11 cellular contexts compared by ENCODE assay signal in genomic region chrX:143635915-143636314, GRCh38. TPM values are rescaled to one million over a fixed set of nuclear protein-coding genes. Genes with fewer than 3 reads are reported as not detected.
DNase-seq lines count a peak whose midpoint lies in the region; ATAC-seq, FAIRE-seq and TF ChIP-seq lines count a peak whose summit lies in the region.
"Had no signal": no experiment of that assay in that cellular context is flagged by ENCODE, and none has a peak within 500 bp of the region (broad histone marks: within the 10 kb centered on the region; RNA-seq: fewer than 3 reads in every experiment).

Gene SLITRK4, minus strand, starts transcription at chrX:143636101. Its CDS starts 4,993 bp downstream, at chrX:143631108.

- no peak within 1 kb of the TSS for H2AFZ ChIP-seq in keratinocyte (ENCODE audit: control insufficient read depth, low read length)

- H3K4me1 ChIP-seq in HEK293 (ENCODE audit: control insufficient read depth, insufficient read depth, low read length) (no peaks in the 10 kb centered on the region), body of pancreas (peaks cover 7% of the 10 kb centered on the region), keratinocyte (ENCODE audit: control insufficient read depth, extremely low read depth, insufficient read depth, low read length) (peaks cover 2% of the 10 kb centered on the region), sigmoid colon (peaks cover 0 to 13% (median 9%) of the 10 kb centered on the region in 4 donors)

- TF ChIP-seq POLR2A in body of pancreas (IDR thresholded peaks at IDR 0.05) (no peak), sigmoid colon (IDR thresholded peaks at IDR 0.05) (no peak)

- no peak for FAIRE-seq in keratinocyte (lab: Jason Lieb, UNC)
- FAIRE-seq: RCC 7860 had no signal

- no peak within 1 kb of the TSS for H3K9ac ChIP-seq in keratinocyte (ENCODE audit: control insufficient read depth, extremely low read depth, insufficient read depth, low read length)

- WGBS in body of pancreas, 2 donors: 1 to 3% methylated on average over 9 to 10 of the region's 10 CpGs
- 4 to 6% methylated on average over 9 to 10 of the region's 10 CpGs for WGBS in sigmoid colon, 2 donors

- peak; percentile 7 for ATAC-seq in body of pancreas
- ATAC-seq in HG02571 (IDR thresholded peaks at IDR 0.05; ENCODE audit: unreplicated experiment): no peak
- ATAC-seq in HG02610 (IDR thresholded peaks at IDR 0.05; ENCODE audit: unreplicated experiment): no peak
- ATAC-seq in HG02981 (IDR thresholded peaks at IDR 0.05; ENCODE audit: unreplicated experiment): no peak

- DNase-seq in body of pancreas (peak; percentile 10 to 34 (median 24)), keratinocyte (ENCODE audit: low read depth, low spot score) (no peak), sigmoid colon (no peak), T-helper 1 cell (no peak)
- DNase-seq: activated CD4-positive, alpha-beta T cell treated with anti-CD3 and anti-CD28 coated beads, Interleukin-2, amount 50 U/mL, for 1 hour; CD8-positive, alpha-beta memory T cell had no signal

- H4K20me1 ChIP-seq in keratinocyte (ENCODE audit: control insufficient read depth, extremely low read depth, insufficient read depth, low read length): no peaks in the 10 kb centered on the region

- H3K4me3 ChIP-seq in HEK293 (ENCODE audit: low read depth, low read length) (peak within 1 kb of the TSS; percentile 42), body of pancreas (no peak within 1 kb of the TSS), keratinocyte (ENCODE audit: control insufficient read depth in 2 of 3, extremely low read depth in 1 of 3, insufficient read depth in 2 of 3, low read depth in 1 of 3, low read length in 3 of 3) (no peak within 1 kb of the TSS), sigmoid colon (peak within 1 kb of the TSS; percentile 19 to 50 (median 43))

- H3K9me3 ChIP-seq in HEK293 (ENCODE audit: control insufficient read depth, insufficient read depth, low read depth, low read length) (no peaks in the 10 kb centered on the region; the same call in 1 of the 2 replicates), body of pancreas (no peaks in the 10 kb centered on the region), keratinocyte (ENCODE audit: control insufficient read depth, low read depth, low read length) (no peaks in the 10 kb centered on the region), sigmoid colon (no peaks in the 10 kb centered on the region)

- CTCF ChIA-PET in HEK293 (lab: Yijun Ruan, JAX): interaction anchor here (0.6 kb wide), 2 partner anchors 26 to 889 kb away, joined by 3 to 4 read pairs; no protein-coding TSS in a partner anchor

- H3K36me3 ChIP-seq in HEK293 (ENCODE audit: control insufficient read depth in 2 of 2, insufficient read depth in 1 of 2, low read length in 2 of 2) (no peaks in the 10 kb centered on the region), body of pancreas (replicated peaks in 1 of 2; ENCODE audit: insufficient read depth in 1 of 2, low read depth in 2 of 2) (no peaks in the 10 kb centered on the region), keratinocyte (ENCODE audit: control insufficient read depth in 2 of 2, extremely low read depth in 1 of 2, insufficient read depth in 2 of 2, low read length in 2 of 2) (no peaks in the 10 kb centered on the region), sigmoid colon (no peaks in the 10 kb centered on the region)

- intact Hi-C loops in body of pancreas (cut with DNase I) (no loop called here), sigmoid colon (cut with DNase I) (no loop called here)

- no peak for TF ChIP-seq EP300 in sigmoid colon (IDR thresholded peaks at IDR 0.05)

- dilution Hi-C loops in keratinocyte (cut with MboI; ENCODE audit: extremely low pct_ligation_motif_present, low sequenced_read_pairs): no loop called here

- no peak within 1 kb of the TSS for H3K27ac ChIP-seq in HEK293 (ENCODE audit: extremely low read depth, low read depth, low read length)
- H3K27ac ChIP-seq in body of pancreas: no peak within 1 kb of the TSS
- no peak within 1 kb of the TSS for H3K27ac ChIP-seq in keratinocyte (ENCODE audit: control insufficient read depth, insufficient read depth, low read length)
- no peak within 1 kb of the TSS for H3K27ac ChIP-seq in sigmoid colon

- H3K9me1 ChIP-seq in keratinocyte (ENCODE audit: control insufficient read depth, extremely low read depth, insufficient read depth, low read length): no peaks in the 10 kb centered on the region

- H3K27me3 ChIP-seq in body of pancreas (no peaks in the 10 kb centered on the region), keratinocyte (ENCODE audit: control insufficient read depth, extremely low read depth, insufficient read depth, low read length) (peaks cover 17% of the 10 kb centered on the region), sigmoid colon (peaks cover 0 to 19% (median 6%) of the 10 kb centered on the region in 3 donors)

- no peaks in the 10 kb centered on the region for H3K79me2 ChIP-seq in keratinocyte (ENCODE audit: control insufficient read depth, insufficient read depth, low read length)

- TF ChIP-seq CTCF in HEK293 (tag by site-specific recombination; IDR thresholded peaks at IDR 0.05) (no peak), body of pancreas (IDR thresholded peaks at IDR 0.05) (no peak), keratinocyte (optimal IDR thresholded peaks at IDR 0.05 in 1 of 3, IDR thresholded peaks at IDR 0.05 in 1 of 3, conservative IDR thresholded peaks at IDR 0.05 in 1 of 3; ENCODE audit: extremely low read depth in 1 of 3, insufficient read depth in 2 of 3, low read length in 3 of 3) (no peak), sigmoid colon (IDR thresholded peaks at IDR 0.05) (no peak)

- POLR2A ChIA-PET in HEK293 (lab: Yijun Ruan, JAX): interaction anchor here (0.6 kb wide), 1 partner anchor 219 kb away, joined by 3 read pairs; no protein-coding TSS in a partner anchor

- H3K4me2 ChIP-seq in keratinocyte (ENCODE audit: control insufficient read depth, extremely low read depth, insufficient read depth, low read depth, low read length): peak within 1 kb of the TSS; percentile 45

TF ChIP-seq in HEK293, 187 proteins besides CTCF, POLR2A, EP300 and RAD21:
- TF ChIP-seq KLF9 (tag by site-specific recombination; IDR thresholded peaks at IDR 0.05; ENCODE audit: low read depth) (no peak), ZNF830 (tag by site-specific recombination; IDR thresholded peaks at IDR 0.05; ENCODE audit: low read depth) (no peak), REST (tag by site-specific recombination; IDR thresholded peaks at IDR 0.05) (no peak), ZEB2 (tag by site-specific recombination; IDR thresholded peaks at IDR 0.05) (no peak), WT1 (tag by site-specific recombination; IDR thresholded peaks at IDR 0.05) (no peak), ZNF354C (tag by site-specific recombination; IDR thresholded peaks at IDR 0.05; ENCODE audit: borderline replicate concordance, low read depth) (no peak), KLF16 (tag by site-specific recombination; IDR thresholded peaks at IDR 0.05) (no peak)

RNA-seq across cellular contexts. Expression of gene SLITRK4, which starts in this region (rescaled TPM):
- 1 to 10 TPM in 1 of 2 donors, under 1 TPM in 1; 0.33 to 1.6 TPM for total RNA-seq in body of pancreas
- 0.01 TPM in 2 of 3 replicates, not detected in the other for polyA plus RNA-seq in keratinocyte
- 0.11 TPM for polyA plus RNA-seq in keratinocyte (2011; ENCODE audit: low read depth)
- polyA plus RNA-seq in keratinocyte (2011; cell fraction: cytosol; rRNA removed): 0.02 TPM in 1 of 2 replicates, not detected in the other
- polyA plus RNA-seq in keratinocyte (2011; cell fraction: nucleus; rRNA removed): not detected in 2 replicates
- 0.01 TPM in 1 of 2 replicates, not detected in the other for polyA plus RNA-seq in keratinocyte (2012; ENCODE audit: low replicate concordance)
- not detected in 3 replicates for polyA minus RNA-seq in keratinocyte
- polyA minus RNA-seq in keratinocyte (2011; cell fraction: cytosol; rRNA and poly(A)+ RNA removed): not detected
- not detected in 2 replicates for polyA minus RNA-seq in keratinocyte (2011; cell fraction: nucleus; rRNA and poly(A)+ RNA removed)
- total RNA-seq in sigmoid colon: 1 to 10 TPM; 1.2 to 2.5 (median 2.0) TPM
- under 1 TPM in 2 of 3 donors, not detected in 1; 0.15 to 0.60 TPM for polyA plus RNA-seq in sigmoid colon
- total RNA-seq: CD8-positive, alpha-beta memory T cell had no signal
- polyA plus RNA-seq: CD8-positive, alpha-beta memory T cell had no signal

Comparison
In these comparisons a context has a peak if more than half of its experiments do, and no peak if none do; other contexts are left out.
1. H3K4me3 ChIP-seq: peak in HEK293 (single experiment) and sigmoid colon (4 of 4); none in body of pancreas (0 of 2) and keratinocyte (0 of 3).
2. DNase-seq: peak in body of pancreas (4 of 4); none in keratinocyte (single experiment), sigmoid colon (single experiment) and T-helper 1 cell (0 of 5).